In genomic region chr3:183581496-183582155, GRCh38 we compare ENCODE assay signal across 16 cellular contexts.
"Had no signal": no experiment of that assay in that cellular context is flagged by ENCODE, and none has a peak within 500 bp of the region (broad histone marks: within the 10 kb centered on the region; RNA-seq: fewer than 3 reads in every experiment).

No MANE protein-coding gene starts in this region.

- H3K36me3 ChIP-seq: gastrocnemius medialis, heart right ventricle, left lung, suprapubic skin, WERI-Rb-1 had no signal

- H3K9me3 ChIP-seq: gastrocnemius medialis, heart right ventricle, left lung, suprapubic skin had no signal

- H3K27ac ChIP-seq: left lung, skin epidermis, suprapubic skin, WERI-Rb-1 had no signal

- H3K27me3 ChIP-seq: gastrocnemius medialis, heart right ventricle, left lung, suprapubic skin had no signal

- DNase-seq: activated CD4-positive, alpha-beta T cell treated with anti-CD3 and anti-CD28 coated beads, Interleukin-2, amount 50 U/mL, for 48 hours; activated naive CD4-positive, alpha-beta T cell treated with anti-CD3 and anti-CD28 coated beads, Interleukin-2, amount 10 ng/mL, durations not matched to agents 7 days and 5 days; activated T-cell treated with anti-CD3 and anti-CD28 coated beads, Interleukin-2, amount 50 U/mL, for 1 hour; gastrocnemius medialis; left lung; mammary epithelial cell; natural killer cell; right cardiac atrium; stimulated activated CD4-positive, alpha-beta T cell treated with anti-CD3 and anti-CD28 coated beads, Interleukin-4, amount 100 ng/mL, for 4 hours; stimulated activated CD8-positive, alpha-beta memory T cell treated with anti-CD3 and anti-CD28 coated beads, Interleukin-4, amount 100 ng/mL, for 48 hours; stimulated activated naive CD4-positive, alpha-beta T cell treated with Interleukin-2 at 50 U/mL for 16 hours; T-helper 17 cell; WERI-Rb-1 had no signal

- H3K4me3 ChIP-seq: gastrocnemius medialis, heart right ventricle, left lung, skin epidermis, suprapubic skin had no signal
